Comparison of ENCODE assay signal across 1 cellular context in the genomic region with DNA sequence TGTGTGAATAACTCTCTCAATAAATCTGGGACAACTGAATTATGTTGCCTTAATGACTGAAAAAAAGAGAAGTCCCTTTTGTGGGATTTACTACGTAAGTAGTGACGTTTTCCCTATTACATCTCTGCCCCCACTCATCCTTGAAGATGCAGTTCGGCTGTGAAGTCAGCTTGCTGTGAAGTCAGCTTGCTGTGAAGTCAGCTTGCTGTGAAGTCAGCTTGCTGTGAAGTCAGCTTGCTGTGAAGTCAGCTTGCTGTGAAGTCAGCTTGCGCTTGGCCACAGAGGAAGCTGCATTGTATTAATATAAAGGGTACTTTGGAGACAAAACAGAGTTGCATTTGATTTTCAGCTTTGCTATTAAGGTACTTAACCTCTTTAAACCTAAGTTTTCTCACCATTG.
TF ChIP-seq lines count a peak whose summit lies in the region.

No MANE protein-coding gene starts in this region.

TF ChIP-seq in HEK293, 187 proteins besides CTCF, POLR2A, EP300 and RAD21 (continued from another document):
- TF ChIP-seq ZIC2 (tag by site-specific recombination; IDR thresholded peaks at IDR 0.05) = peak; percentile 49
- TF ChIP-seq ZNF629 (tag by site-specific recombination; IDR thresholded peaks at IDR 0.05) = peak; percentile 86
- peak; percentile 96 for TF ChIP-seq ZBTB21 (tag by site-specific recombination; IDR thresholded peaks at IDR 0.05)
